Comparison of ENCODE assay signal across 7 cellular contexts in the genomic region with DNA sequence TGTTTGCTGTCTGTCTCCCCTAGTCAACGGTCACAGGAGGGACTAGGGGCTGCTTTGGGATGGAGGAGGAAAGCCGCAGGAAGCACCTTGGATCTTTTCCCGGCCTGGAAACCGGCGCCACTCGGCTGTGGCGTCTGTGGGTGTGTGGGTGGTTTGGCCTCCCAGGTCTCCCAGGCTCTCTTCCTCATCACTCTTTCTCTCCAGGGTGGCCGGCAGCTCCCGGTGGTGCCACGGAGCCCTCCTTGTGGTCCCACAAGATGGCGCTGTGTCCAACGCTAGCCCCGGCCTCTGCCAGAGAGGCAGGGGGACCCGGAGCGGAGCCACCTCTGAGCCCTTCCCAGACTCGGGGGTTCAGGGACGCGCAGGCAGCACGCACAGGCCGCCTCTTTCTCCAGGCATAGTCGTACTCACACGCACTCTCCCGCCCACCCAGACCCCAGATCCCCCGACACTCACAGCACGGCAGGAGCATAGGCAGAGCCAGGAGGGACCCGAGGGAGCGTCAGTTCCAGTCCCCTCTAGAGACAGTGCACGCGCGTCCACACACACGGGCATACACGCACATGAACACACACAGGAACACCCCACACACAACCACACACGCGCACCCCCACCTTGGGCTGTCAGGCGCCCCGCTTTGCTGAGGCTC.
DNase-seq lines count a peak whose midpoint lies in the region; ATAC-seq and TF ChIP-seq lines count a peak whose summit lies in the region.

No MANE protein-coding gene starts in this region.

- TF ChIP-seq CTCF in GM12872 (IDR thresholded peaks at IDR 0.05; ENCODE audit: insufficient read depth, low read depth, low read length) (peak; percentile 69), VCaP (conservative IDR thresholded peaks at IDR 0.05) (peak; percentile 78), brain microvascular endothelial cell (IDR thresholded peaks at IDR 0.05; ENCODE audit: low read depth, low read length, missing control alignments) (peak; percentile 89)

- H3K27ac ChIP-seq in VCaP (no peak overlapping the region), brain microvascular endothelial cell (peak overlapping the region; percentile 38)

- no peak for ATAC-seq in GM19452 (IDR thresholded peaks at IDR 0.05; ENCODE audit: unreplicated experiment)

- in situ Hi-C loops in brain microvascular endothelial cell (cut with HindIII; ENCODE audit: low pct_ligation_motif_present, low sequenced_read_pairs) = no loop called here

- peak overlapping the region; percentile 31 for H3K4me3 ChIP-seq in brain microvascular endothelial cell (ENCODE audit: low read depth, low read length)

- DNase-seq in NCI-H1436 treated with DMSO at 0.1 percent for 48 hours (lab: John Stamatoyannopoulos, UW) (peak; percentile 13), brain microvascular endothelial cell (peak; percentile 78), iPS-NIHi7 (ENCODE audit: extremely low spot score) (peak; percentile 94), smooth muscle cell of the brain vasculature (ENCODE audit: low read depth, low spot score) (peak; percentile 35)

- no peaks in the 10 kb centered on the region for H3K27me3 ChIP-seq in brain microvascular endothelial cell (replicated peaks)

- H3K36me3 ChIP-seq in brain microvascular endothelial cell (replicated peaks) = no peaks in the 10 kb centered on the region

Comparison
In these comparisons a context has a peak if more than half of its experiments do, and no peak if none do; other contexts are left out.
1. DNase-seq: peak in every context shown above with its lines; median percentile 94 in iPS-NIHi7; 78 in brain microvascular endothelial cell; 35 in smooth muscle cell of the brain vasculature; 13 in NCI-H1436 treated with DMSO at 0.1 percent for 48 hours.